In genomic region chr2:132804045-132804444, GRCh38 we compare ENCODE assay signal across 1 cellular context.
TF ChIP-seq lines count a peak whose summit lies in the region.

No MANE protein-coding gene starts in this region.

TF ChIP-seq in A549, 52 proteins besides CTCF, POLR2A, EP300 and RAD21 (continued from another document):
- TF ChIP-seq REST (IDR thresholded peaks at IDR 0.05): no peak
- no peak for TF ChIP-seq ATOH8 (CRISPR knock-in tag; IDR thresholded peaks at IDR 0.05; ENCODE audit: low read depth)
- TF ChIP-seq NFE2L2 (conservative IDR thresholded peaks at IDR 0.05; ENCODE audit: low read length): no peak
